ENCODE assay signal across 12 cellular contexts in the genomic region with DNA sequence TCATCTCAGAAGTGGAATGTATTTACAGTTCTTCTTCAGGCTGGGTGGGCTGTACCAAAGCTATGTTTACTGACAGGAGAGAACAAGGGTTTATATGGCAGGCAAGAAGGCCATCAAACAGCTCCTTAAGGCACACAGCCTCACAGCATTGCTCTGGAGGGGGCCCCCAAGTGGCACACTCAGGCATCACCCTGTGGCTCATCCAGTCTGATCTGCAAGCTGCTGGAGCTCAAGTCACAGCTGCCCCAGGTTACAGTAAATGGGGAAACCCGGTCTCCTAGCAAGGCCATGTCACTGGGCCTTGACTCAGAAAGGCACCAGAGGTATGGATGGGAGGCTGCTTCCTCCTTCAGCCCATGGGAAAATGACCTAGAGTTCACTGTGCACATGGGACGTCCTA.
DNase-seq lines count a peak whose midpoint lies in the region; ATAC-seq and TF ChIP-seq lines count a peak whose summit lies in the region.
"Had no signal": no experiment of that assay in that cellular context is flagged by ENCODE, and none has a peak within 500 bp of the region (broad histone marks: within the 10 kb centered on the region; RNA-seq: fewer than 3 reads in every experiment).

No MANE protein-coding gene starts in this region.

- H3K4me3 Mint-ChIP-seq in H9 (no peak overlapping the region), Caco-2 (ENCODE audit: unreplicated experiment) (no peak overlapping the region)
- H3K4me3 Mint-ChIP-seq: CD4-positive, alpha-beta memory T cell; natural killer cell treated with Interleukin-12 subunit alpha and Interleukin-12 subunit beta and Interleukin-15 and Interleukin-18, amount 100 ng/mL, for 72 hours had no signal

- H3K9ac ChIP-seq in H9 (ENCODE audit: extremely low read depth, insufficient read length, low read length) = no peak overlapping the region

- H3K79me1 ChIP-seq in H9 (ENCODE audit: insufficient read depth, low read depth, low read length, poor library complexity, severe bottlenecking) = no peaks in the 10 kb centered on the region

- no peaks in the 10 kb centered on the region for H3K27me3 Mint-ChIP-seq in H9 (ENCODE audit: low read depth)
- peaks cover 5% of the 10 kb centered on the region for H3K27me3 Mint-ChIP-seq in Caco-2 (ENCODE audit: insufficient read depth, unreplicated experiment)
- H3K27me3 Mint-ChIP-seq: CD4-positive, alpha-beta memory T cell had no signal

- no peak for ATAC-seq in GM21367 (IDR thresholded peaks at IDR 0.05; ENCODE audit: unreplicated experiment)

- no peaks in the 10 kb centered on the region for H3K4me1 ChIP-seq in H9 (ENCODE audit: insufficient read depth, low read length)
- H3K4me1 ChIP-seq in Caco-2 = no peaks in the 10 kb centered on the region
- H3K4me1 ChIP-seq: left ventricle myocardium inferior had no signal

- no peaks in the 10 kb centered on the region for H3K23me2 ChIP-seq in H9 (ENCODE audit: insufficient read length, low read depth, low read length, poor library complexity, severe bottlenecking)

- H4K20me1 ChIP-seq in H9 (ENCODE audit: control insufficient read depth, insufficient read depth, insufficient read length) = no peaks in the 10 kb centered on the region

- no peaks in the 10 kb centered on the region for H3K36me3 ChIP-seq in Caco-2 (ENCODE audit: control insufficient read depth, insufficient read depth, low read length)

- H3K4me2 ChIP-seq in H9 (ENCODE audit: insufficient read depth, insufficient read length, low read length) = no peak overlapping the region

- H3K27ac Mint-ChIP-seq in H9 = no peak overlapping the region
- no peak overlapping the region for H3K27ac Mint-ChIP-seq in Caco-2 (ENCODE audit: unreplicated experiment)
- H3K27ac Mint-ChIP-seq: natural killer cell treated with Interleukin-12 subunit alpha and Interleukin-12 subunit beta and Interleukin-15 and Interleukin-18, amount 100 ng/mL, for 72 hours had no signal

- H3K27ac ChIP-seq in H9 (ENCODE audit: insufficient read length, low read depth, low read length) = no peak overlapping the region
- H3K27ac ChIP-seq: left ventricle myocardium inferior had no signal

- H3K18ac ChIP-seq in H9 (ENCODE audit: insufficient read length, low read depth, low read length) = no peak overlapping the region

- H3K14ac ChIP-seq in H9 (ENCODE audit: insufficient read depth, low read length) = no peak overlapping the region

- WGBS in H9 (ENCODE audit: extremely low coverage, insufficient read length, low lambda C conversion rate) = no CpG with 5 or more reads among the region's 2 CpGs

- no peak overlapping the region for H4K8ac ChIP-seq in H9 (replicated peaks; ENCODE audit: insufficient read length, low read depth, low read length)

- H2BK5ac ChIP-seq in H9 (ENCODE audit: insufficient read length, low read length) = no peak overlapping the region

- no peak overlapping the region for H3T11ph ChIP-seq in H9 (ENCODE audit: low read length)

- BruUV-seq in Caco-2 (replicated peaks; lab: Mats Ljungman, UMichigan) = no TSS peak

- intact Hi-C loops in Caco-2 (cut with micrococcal nuclease; ENCODE audit: unreplicated experiment) = no loop called here

- CTCF ChIA-PET in Caco-2 (lab: Charles Lee) = interaction anchor here (0.5 to 0.9 kb wide), 2 partner anchors 284 to 314 kb away, joined by 3 read pairs; no protein-coding TSS in a partner anchor

- TF ChIP-seq CTCF in GM12864 (IDR thresholded peaks at IDR 0.05; ENCODE audit: low read depth, low read length, missing control alignments) = peak; percentile 31
- peak; percentile 61 for TF ChIP-seq CTCF in H9 (conservative IDR thresholded peaks at IDR 0.05)
- no peak for TF ChIP-seq CTCF in Caco-2 (IDR thresholded peaks at IDR 0.05; ENCODE audit: insufficient read depth in 1 of 2, low read depth in 1 of 2, low read length in 1 of 2, severe bottlenecking in 1 of 2, unreplicated experiment in 1 of 2)

- H2BK20ac ChIP-seq in H9 (ENCODE audit: low read depth, low read length, poor library complexity, severe bottlenecking) = no peak overlapping the region

- no peak overlapping the region for H2AFZ ChIP-seq in H9 (ENCODE audit: low read length)

- H4K91ac ChIP-seq in H9 (ENCODE audit: insufficient read length, low read depth, low read length) = no peak overlapping the region

- no peak overlapping the region for H3K56ac ChIP-seq in H9 (ENCODE audit: insufficient read length, low read depth, low read length)

- no peak overlapping the region for H3K4ac ChIP-seq in H9 (ENCODE audit: low read depth, low read length)

- H3K4me1 Mint-ChIP-seq in H9 (0 out of 4 replicates have a peak, but pooled peaks cover 0 to 2% of the 10 kb centered on the region in 2 experiments), Caco-2 (ENCODE audit: low read depth, unreplicated experiment) (no peaks in the 10 kb centered on the region)
- H3K4me1 Mint-ChIP-seq: CD4-positive, alpha-beta memory T cell had no signal

- no peak overlapping the region for H3K23ac ChIP-seq in H9 (ENCODE audit: insufficient read length, low read depth, low read length)

- no peak overlapping the region for H2BK120ac ChIP-seq in H9 (ENCODE audit: low read depth, low read length, poor library complexity, severe bottlenecking)

- H2AK5ac ChIP-seq in H9 (ENCODE audit: insufficient read length, low read length) = no peak overlapping the region

- no peak overlapping the region for H2BK15ac ChIP-seq in H9 (ENCODE audit: low read depth, low read length)

- DNase-seq in GM12864 (ENCODE audit: low read depth) (no peak), H9 (peak; percentile 67), amniotic epithelial cell (ENCODE audit: low read depth) (peak; percentile 14), kidney tubule cell (ENCODE audit: low spot score) (peak; percentile 52), Caco-2 (no peak)
- DNase-seq in effector CD8-positive, alpha-beta T cell (lab: John Stamatoyannopoulos, UW) = no peak
- DNase-seq: left ventricle myocardium inferior, NCI-H1092 treated with DMSO at 0.1 percent for 48 hours, SHP77 treated with DMSO at 0.1 percent for 48 hours had no signal

- no peak overlapping the region for H4K5ac ChIP-seq in H9 (ENCODE audit: insufficient read length, low read depth, low read length)

- POLR2A ChIA-PET in Caco-2 (lab: Charles Lee) = no interaction called here

- no peaks in the 10 kb centered on the region for H3K79me2 ChIP-seq in H9 (ENCODE audit: insufficient read depth, low read length)

- H3K9me3 ChIP-seq in H9 (ENCODE audit: control insufficient read depth, low read depth, low read length) (no peaks in the 10 kb centered on the region), Caco-2 (no peaks in the 10 kb centered on the region)
- H3K9me3 ChIP-seq: left ventricle myocardium inferior had no signal

- H3K27me3 ChIP-seq in H9 (ENCODE audit: insufficient read depth, low read length) = no peaks in the 10 kb centered on the region
- no peaks in the 10 kb centered on the region for H3K27me3 ChIP-seq in Caco-2 (replicated peaks; ENCODE audit: control insufficient read depth, insufficient read depth, low read length)

- H3K4me3 ChIP-seq in GM12864 (ENCODE audit: low read depth, low read length) (no peak overlapping the region), Caco-2 (ENCODE audit: low read depth, low read length) (no peak overlapping the region)
- H3K4me3 ChIP-seq: left ventricle myocardium inferior had no signal

- no peaks in the 10 kb centered on the region for H3K36me3 Mint-ChIP-seq in H9 (ENCODE audit: insufficient read depth in 1 of 3, low read depth in 3 of 3)
- H3K36me3 Mint-ChIP-seq in Caco-2 (ENCODE audit: insufficient read depth, unreplicated experiment) = no peaks in the 10 kb centered on the region
- H3K36me3 Mint-ChIP-seq: CD4-positive, alpha-beta memory T cell; natural killer cell treated with Interleukin-12 subunit alpha and Interleukin-12 subunit beta and Interleukin-15 and Interleukin-18, amount 100 ng/mL, for 72 hours had no signal

- no peak overlapping the region for H2BK12ac ChIP-seq in H9 (ENCODE audit: insufficient read length, low read depth, low read length)

- H3K9me3 Mint-ChIP-seq in H9 = no peaks in the 10 kb centered on the region
- no peaks in the 10 kb centered on the region for H3K9me3 Mint-ChIP-seq in Caco-2 (ENCODE audit: unreplicated experiment)
- H3K9me3 Mint-ChIP-seq: CD4-positive, alpha-beta memory T cell; natural killer cell treated with Interleukin-12 subunit alpha and Interleukin-12 subunit beta and Interleukin-15 and Interleukin-18, amount 100 ng/mL, for 72 hours had no signal

Comparison
In these comparisons a context has a peak if more than half of its experiments do, and no peak if none do; other contexts are left out.
1. DNase-seq: peak in H9 (single experiment), amniotic epithelial cell (single experiment) and kidney tubule cell (single experiment); none in GM12864 (single experiment), Caco-2 (0 of 2) and effector CD8-positive, alpha-beta T cell (single experiment).
2. CTCF ChIP-seq: peak in GM12864 (single experiment) and H9 (single experiment); none in Caco-2 (0 of 2).